ENCODE assay signal across 1 cellular context in genomic region chr14:92937229-92937937, GRCh38.
TF ChIP-seq lines count a peak whose summit lies in the region.

No MANE protein-coding gene starts in this region.

TF ChIP-seq in WTC11, 78 proteins besides CTCF, POLR2A, EP300 and RAD21 (continued from another document):
- TF ChIP-seq ATF2 (CRISPR knock-in tag; IDR thresholded peaks at IDR 0.05; ENCODE audit: borderline replicate concordance, low read depth), result no peak
